ENCODE assay signal across 1 cellular context in the genomic region with DNA sequence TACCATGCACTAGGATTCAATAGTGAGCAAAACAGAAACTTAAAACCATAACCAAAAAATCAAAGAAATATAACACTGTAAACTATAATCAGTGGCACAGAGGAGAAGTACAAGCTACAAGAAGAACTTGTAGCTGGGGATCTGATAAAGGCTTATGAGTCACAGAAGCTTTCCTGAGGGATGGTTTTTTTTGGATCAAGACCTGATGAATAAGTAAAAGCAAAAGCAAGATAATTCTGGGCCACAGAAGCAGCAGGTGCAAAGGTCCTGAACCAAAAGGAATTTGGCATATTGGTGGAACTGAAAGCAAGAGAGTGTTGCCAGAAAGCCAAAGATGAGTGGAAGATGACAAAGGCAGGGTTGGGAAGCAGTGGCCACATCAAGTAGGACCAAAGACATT.
TF ChIP-seq lines count a peak whose summit lies in the region.

No MANE protein-coding gene starts in this region.

TF ChIP-seq in SK-N-SH, 30 proteins besides CTCF, POLR2A, EP300 and RAD21 (continued from another document):
- TF ChIP-seq, protein P1, sequence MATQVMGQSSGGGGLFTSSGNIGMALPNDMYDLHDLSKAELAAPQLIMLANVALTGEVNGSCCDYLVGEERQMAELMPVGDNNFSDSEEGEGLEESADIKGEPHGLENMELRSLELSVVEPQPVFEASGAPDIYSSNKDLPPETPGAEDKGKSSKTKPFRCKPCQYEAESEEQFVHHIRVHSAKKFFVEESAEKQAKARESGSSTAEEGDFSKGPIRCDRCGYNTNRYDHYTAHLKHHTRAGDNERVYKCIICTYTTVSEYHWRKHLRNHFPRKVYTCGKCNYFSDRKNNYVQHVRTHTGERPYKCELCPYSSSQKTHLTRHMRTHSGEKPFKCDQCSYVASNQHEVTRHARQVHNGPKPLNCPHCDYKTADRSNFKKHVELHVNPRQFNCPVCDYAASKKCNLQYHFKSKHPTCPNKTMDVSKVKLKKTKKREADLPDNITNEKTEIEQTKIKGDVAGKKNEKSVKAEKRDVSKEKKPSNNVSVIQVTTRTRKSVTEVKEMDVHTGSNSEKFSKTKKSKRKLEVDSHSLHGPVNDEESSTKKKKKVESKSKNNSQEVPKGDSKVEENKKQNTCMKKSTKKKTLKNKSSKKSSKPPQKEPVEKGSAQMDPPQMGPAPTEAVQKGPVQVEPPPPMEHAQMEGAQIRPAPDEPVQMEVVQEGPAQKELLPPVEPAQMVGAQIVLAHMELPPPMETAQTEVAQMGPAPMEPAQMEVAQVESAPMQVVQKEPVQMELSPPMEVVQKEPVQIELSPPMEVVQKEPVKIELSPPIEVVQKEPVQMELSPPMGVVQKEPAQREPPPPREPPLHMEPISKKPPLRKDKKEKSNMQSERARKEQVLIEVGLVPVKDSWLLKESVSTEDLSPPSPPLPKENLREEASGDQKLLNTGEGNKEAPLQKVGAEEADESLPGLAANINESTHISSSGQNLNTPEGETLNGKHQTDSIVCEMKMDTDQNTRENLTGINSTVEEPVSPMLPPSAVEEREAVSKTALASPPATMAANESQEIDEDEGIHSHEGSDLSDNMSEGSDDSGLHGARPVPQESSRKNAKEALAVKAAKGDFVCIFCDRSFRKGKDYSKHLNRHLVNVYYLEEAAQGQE (IDR thresholded peaks at IDR 0.05; ENCODE audit: low read depth, low read length), result no peak
- TF ChIP-seq YY1 (IDR thresholded peaks at IDR 0.05; ENCODE audit: low read depth), result no peak
